ENCODE assay signal across 1 cellular context in the genomic region with DNA sequence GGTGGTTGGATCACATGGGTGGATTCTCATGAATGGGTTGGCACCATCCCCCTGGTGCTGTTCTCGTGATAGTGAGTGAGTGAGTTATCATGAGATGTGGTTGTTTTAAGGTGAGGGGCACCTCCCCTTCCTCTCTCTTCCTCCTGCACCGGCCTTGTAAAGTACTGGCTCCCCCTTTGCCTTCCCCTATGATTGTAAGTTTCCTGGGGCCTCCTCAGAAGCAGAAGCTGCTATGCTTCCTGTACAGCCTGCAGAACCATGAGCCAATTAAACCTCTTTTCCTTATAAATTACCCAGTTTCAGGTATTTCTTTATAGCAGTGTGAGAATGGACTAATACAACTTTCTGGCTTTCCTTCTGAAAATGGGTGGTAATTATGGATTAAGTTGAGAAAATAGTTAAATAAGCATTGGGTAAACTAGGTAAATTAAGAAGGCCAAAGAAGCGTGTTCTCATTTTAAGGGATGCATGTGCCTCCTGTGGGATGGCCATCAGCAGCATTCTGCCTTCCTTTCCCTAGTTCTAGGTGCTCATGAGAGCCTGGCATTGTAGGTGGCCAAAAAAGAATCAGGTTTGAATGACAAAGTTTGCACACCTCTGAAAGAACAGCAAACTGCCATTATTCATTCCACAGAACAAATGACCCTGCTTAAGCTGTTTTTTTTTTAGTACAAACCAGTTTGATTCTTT.
TF ChIP-seq lines count a peak whose summit lies in the region.

No MANE protein-coding gene starts in this region.

TF ChIP-seq in HepG2, 621 proteins besides CTCF, POLR2A, EP300 and RAD21:
- TF ChIP-seq, protein P1, sequence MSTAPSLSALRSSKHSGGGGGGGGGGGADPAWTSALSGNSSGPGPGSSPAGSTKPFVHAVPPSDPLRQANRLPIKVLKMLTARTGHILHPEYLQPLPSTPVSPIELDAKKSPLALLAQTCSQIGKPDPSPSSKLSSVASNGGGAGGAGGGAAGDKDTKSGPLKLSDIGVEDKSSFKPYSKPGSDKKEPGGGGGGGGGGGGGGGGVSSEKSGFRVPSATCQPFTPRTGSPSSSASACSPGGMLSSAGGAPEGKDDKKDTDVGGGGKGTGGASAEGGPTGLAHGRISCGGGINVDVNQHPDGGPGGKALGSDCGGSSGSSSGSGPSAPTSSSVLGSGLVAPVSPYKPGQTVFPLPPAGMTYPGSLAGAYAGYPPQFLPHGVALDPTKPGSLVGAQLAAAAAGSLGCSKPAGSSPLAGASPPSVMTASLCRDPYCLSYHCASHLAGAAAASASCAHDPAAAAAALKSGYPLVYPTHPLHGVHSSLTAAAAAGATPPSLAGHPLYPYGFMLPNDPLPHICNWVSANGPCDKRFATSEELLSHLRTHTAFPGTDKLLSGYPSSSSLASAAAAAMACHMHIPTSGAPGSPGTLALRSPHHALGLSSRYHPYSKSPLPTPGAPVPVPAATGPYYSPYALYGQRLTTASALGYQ (CRISPR knock-in tag; IDR thresholded peaks at IDR 0.05) = no peak
- no peak for TF ChIP-seq XRCC5 (optimal IDR thresholded peaks at IDR 0.05; ENCODE audit: low read length)
- no peak for TF ChIP-seq ZSCAN25 (CRISPR knock-in tag; IDR thresholded peaks at IDR 0.05)
- TF ChIP-seq, protein P2, sequence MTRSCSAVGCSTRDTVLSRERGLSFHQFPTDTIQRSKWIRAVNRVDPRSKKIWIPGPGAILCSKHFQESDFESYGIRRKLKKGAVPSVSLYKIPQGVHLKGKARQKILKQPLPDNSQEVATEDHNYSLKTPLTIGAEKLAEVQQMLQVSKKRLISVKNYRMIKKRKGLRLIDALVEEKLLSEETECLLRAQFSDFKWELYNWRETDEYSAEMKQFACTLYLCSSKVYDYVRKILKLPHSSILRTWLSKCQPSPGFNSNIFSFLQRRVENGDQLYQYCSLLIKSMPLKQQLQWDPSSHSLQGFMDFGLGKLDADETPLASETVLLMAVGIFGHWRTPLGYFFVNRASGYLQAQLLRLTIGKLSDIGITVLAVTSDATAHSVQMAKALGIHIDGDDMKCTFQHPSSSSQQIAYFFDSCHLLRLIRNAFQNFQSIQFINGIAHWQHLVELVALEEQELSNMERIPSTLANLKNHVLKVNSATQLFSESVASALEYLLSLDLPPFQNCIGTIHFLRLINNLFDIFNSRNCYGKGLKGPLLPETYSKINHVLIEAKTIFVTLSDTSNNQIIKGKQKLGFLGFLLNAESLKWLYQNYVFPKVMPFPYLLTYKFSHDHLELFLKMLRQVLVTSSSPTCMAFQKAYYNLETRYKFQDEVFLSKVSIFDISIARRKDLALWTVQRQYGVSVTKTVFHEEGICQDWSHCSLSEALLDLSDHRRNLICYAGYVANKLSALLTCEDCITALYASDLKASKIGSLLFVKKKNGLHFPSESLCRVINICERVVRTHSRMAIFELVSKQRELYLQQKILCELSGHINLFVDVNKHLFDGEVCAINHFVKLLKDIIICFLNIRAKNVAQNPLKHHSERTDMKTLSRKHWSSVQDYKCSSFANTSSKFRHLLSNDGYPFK (CRISPR knock-in tag; IDR thresholded peaks at IDR 0.05; ENCODE audit: borderline replicate concordance) = no peak
- TF ChIP-seq, protein P3, sequence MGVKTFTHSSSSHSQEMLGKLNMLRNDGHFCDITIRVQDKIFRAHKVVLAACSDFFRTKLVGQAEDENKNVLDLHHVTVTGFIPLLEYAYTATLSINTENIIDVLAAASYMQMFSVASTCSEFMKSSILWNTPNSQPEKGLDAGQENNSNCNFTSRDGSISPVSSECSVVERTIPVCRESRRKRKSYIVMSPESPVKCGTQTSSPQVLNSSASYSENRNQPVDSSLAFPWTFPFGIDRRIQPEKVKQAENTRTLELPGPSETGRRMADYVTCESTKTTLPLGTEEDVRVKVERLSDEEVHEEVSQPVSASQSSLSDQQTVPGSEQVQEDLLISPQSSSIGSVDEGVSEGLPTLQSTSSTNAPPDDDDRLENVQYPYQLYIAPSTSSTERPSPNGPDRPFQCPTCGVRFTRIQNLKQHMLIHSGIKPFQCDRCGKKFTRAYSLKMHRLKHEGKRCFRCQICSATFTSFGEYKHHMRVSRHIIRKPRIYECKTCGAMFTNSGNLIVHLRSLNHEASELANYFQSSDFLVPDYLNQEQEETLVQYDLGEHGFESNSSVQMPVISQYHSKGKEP (CRISPR knock-in tag; IDR thresholded peaks at IDR 0.05) = no peak
- TF ChIP-seq CREM (IDR thresholded peaks at IDR 0.05) = no peak
- TF ChIP-seq CREM (CRISPR knock-in tag; IDR thresholded peaks at IDR 0.05) = no peak
- TF ChIP-seq NCOA5 (CRISPR knock-in tag; IDR thresholded peaks at IDR 0.05) = no peak
- no peak for TF ChIP-seq NR3C1 (CRISPR knock-in tag; IDR thresholded peaks at IDR 0.05)
- no peak for TF ChIP-seq RFXAP (CRISPR knock-in tag; IDR thresholded peaks at IDR 0.05; ENCODE audit: borderline replicate concordance)
- no peak for TF ChIP-seq WIZ (CRISPR knock-in tag; IDR thresholded peaks at IDR 0.05)
- TF ChIP-seq, protein P4, sequence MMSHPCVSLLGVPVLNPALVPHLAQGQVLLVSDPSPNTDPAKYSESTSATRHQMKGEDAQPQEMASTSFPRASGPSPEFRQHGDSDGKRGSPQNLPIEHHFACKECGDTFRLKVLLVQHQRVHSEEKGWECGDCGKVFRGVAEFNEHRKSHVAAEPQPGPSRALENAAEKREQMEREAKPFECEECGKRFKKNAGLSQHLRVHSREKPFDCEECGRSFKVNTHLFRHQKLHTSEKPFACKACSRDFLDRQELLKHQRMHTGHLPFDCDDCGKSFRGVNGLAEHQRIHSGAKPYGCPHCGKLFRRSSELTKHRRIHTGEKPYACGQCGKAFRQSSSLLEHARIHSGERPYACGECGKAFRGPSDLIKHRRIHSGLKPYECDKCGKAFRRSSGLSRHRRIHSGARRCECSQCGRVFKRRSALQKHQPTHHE (CRISPR knock-in tag; IDR thresholded peaks at IDR 0.05; ENCODE audit: borderline replicate concordance) = no peak
- TF ChIP-seq SAP130 (CRISPR knock-in tag; IDR thresholded peaks at IDR 0.05; ENCODE audit: low read depth) = no peak
- TF ChIP-seq ZNF30 (CRISPR knock-in tag; IDR thresholded peaks at IDR 0.05) = no peak
- TF ChIP-seq, protein P5, sequence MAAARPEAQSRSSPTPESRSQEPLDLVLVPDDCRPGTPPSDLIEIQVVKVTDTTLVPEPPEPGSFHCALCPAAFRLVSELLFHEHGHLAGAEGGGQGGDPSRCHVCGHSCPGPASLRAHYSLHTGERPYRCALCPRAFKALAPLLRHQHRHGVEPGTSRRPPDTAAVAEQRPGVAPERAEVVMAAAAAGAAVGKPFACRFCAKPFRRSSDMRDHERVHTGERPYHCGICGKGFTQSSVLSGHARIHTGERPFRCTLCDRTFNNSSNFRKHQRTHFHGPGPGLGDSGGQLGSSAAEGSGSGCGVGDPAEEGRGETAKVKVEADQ (CRISPR knock-in tag; IDR thresholded peaks at IDR 0.05; ENCODE audit: borderline replicate concordance) = no peak
